In genomic region chr10:119291223-119291900, GRCh38 we compare ENCODE assay signal across 15 cellular contexts.
DNase-seq lines count a peak whose midpoint lies in the region; ATAC-seq and TF ChIP-seq lines count a peak whose summit lies in the region.
"Had no signal": no experiment of that assay in that cellular context is flagged by ENCODE, and none has a peak within 500 bp of the region (broad histone marks: within the 10 kb centered on the region; RNA-seq: fewer than 3 reads in every experiment).

No MANE protein-coding gene starts in this region.

- H3K4me1 ChIP-seq in IMR-90 (ENCODE audit: control insufficient read depth, insufficient read depth, low read length) (peaks cover 13% of the 10 kb centered on the region), gastrocnemius medialis (peaks cover 13 to 31% of the 10 kb centered on the region in 2 donors), mesendoderm (ENCODE audit: control insufficient read depth, low read depth, low read length) (peaks cover 2% of the 10 kb centered on the region)
- H3K4me1 ChIP-seq: colonic mucosa had no signal

- no peak overlapping the region for H3K23ac ChIP-seq in IMR-90 (ENCODE audit: low read depth, low read length)
- H3K23ac ChIP-seq in mesendoderm (ENCODE audit: low read length) = no peak overlapping the region

- H3K4me2 ChIP-seq in IMR-90 (ENCODE audit: low read depth, low read length) (no peak overlapping the region), mesendoderm (ENCODE audit: low read length) (no peak overlapping the region)

- no peak for TF ChIP-seq RAD21 in IMR-90 (IDR thresholded peaks at IDR 0.05; ENCODE audit: low read length)

- H3K4ac ChIP-seq in IMR-90 (ENCODE audit: low read depth, low read length) (no peak overlapping the region), mesendoderm (ENCODE audit: low read depth, low read length) (no peak overlapping the region)

- peaks cover 38% of the 10 kb centered on the region for H3K9me1 ChIP-seq in IMR-90 (ENCODE audit: insufficient read depth, low read length)

- H2AK5ac ChIP-seq in IMR-90 (ENCODE audit: low read depth, low read length) = no peak overlapping the region
- H2AK5ac ChIP-seq in mesendoderm (ENCODE audit: low read length) = no peak overlapping the region

- peak overlapping the region; percentile 48 for H3K27ac Mint-ChIP-seq in activated T-cell treated with anti-CD3 and anti-CD28 coated beads, Interleukin-2, amount 50 U/mL, for 24 hours
- no peak overlapping the region for H3K27ac Mint-ChIP-seq in activated T-cell treated with anti-CD3 and anti-CD28 coated beads, Interleukin-2, amount 50 U/mL, for 72 hours
- no peak overlapping the region for H3K27ac Mint-ChIP-seq in chondrocyte (ENCODE audit: unreplicated experiment)

- H4K91ac ChIP-seq in IMR-90 (ENCODE audit: insufficient read depth, low read depth, low read length) = no peak overlapping the region

- DNase-seq in activated T-cell treated with anti-CD3 and anti-CD28 coated beads, Interleukin-2, amount 50 U/mL, for 24 hours = no peak
- DNase-seq in activated T-cell treated with anti-CD3 and anti-CD28 coated beads, Interleukin-2, amount 50 U/mL, for 72 hours = no peak
- no peak for DNase-seq in IMR-90
- DNase-seq in chondrocyte (ENCODE audit: low spot score) = peak; percentile 55
- DNase-seq in gastrocnemius medialis = no peak
- no peak for DNase-seq in kidney tubule cell (ENCODE audit: low spot score)
- DNase-seq in mesendoderm = no peak
- no peak for DNase-seq in NCI-H510A treated with DMSO at 0.1 percent for 48 hours (lab: John Stamatoyannopoulos, UW)
- DNase-seq: activated T-cell treated with anti-CD3 and anti-CD28 coated beads for 4 hours, colonic mucosa, head of caudate nucleus, NCI-H1694 treated with DMSO at 0.1 percent for 48 hours, NCI-H446, OCI-M1 had no signal

- intact Hi-C loops in IMR-90 (cut with micrococcal nuclease) = no loop called here
- intact Hi-C loops in gastrocnemius medialis (cut with DNase I; ENCODE audit: low total_unique reads) = no loop called here

- no peak overlapping the region for H2BK5ac ChIP-seq in IMR-90 (ENCODE audit: low read depth, low read length, poor library complexity, severe bottlenecking)
- H2BK5ac ChIP-seq in mesendoderm (ENCODE audit: low read length) = no peak overlapping the region

- no peaks in the 10 kb centered on the region for H3K27me3 ChIP-seq in IMR-90 (ENCODE audit: control insufficient read depth, insufficient read depth, low read length)
- no peaks in the 10 kb centered on the region for H3K27me3 ChIP-seq in gastrocnemius medialis
- H3K27me3 ChIP-seq in mesendoderm (ENCODE audit: insufficient read depth, low read length, poor library complexity) = no peaks in the 10 kb centered on the region
- H3K27me3 ChIP-seq: colonic mucosa, tibial nerve had no signal

- no peak for TF ChIP-seq CTCF in IMR-90 (conservative IDR thresholded peaks at IDR 0.05; ENCODE audit: low read depth, low read length)
- no peak for TF ChIP-seq CTCF in chondrocyte (IDR thresholded peaks at IDR 0.05)
- TF ChIP-seq CTCF in gastrocnemius medialis (IDR thresholded peaks at IDR 0.05 in 4 of 5, conservative IDR thresholded peaks at IDR 0.05 in 1 of 5) = no peak

- no peak overlapping the region for H2AFZ ChIP-seq in IMR-90 (replicated peaks; ENCODE audit: low read length, poor library complexity)

- H2AK9ac ChIP-seq in IMR-90 (replicated peaks; ENCODE audit: low read depth, low read length, poor library complexity) = peak overlapping the region; percentile 11

- peaks cover 4% of the 10 kb centered on the region for H3K36me3 Mint-ChIP-seq in activated T-cell treated with anti-CD3 and anti-CD28 coated beads, Interleukin-2, amount 50 U/mL, for 24 hours (ENCODE audit: low read depth)
- peaks cover 1 to 3% of the 10 kb centered on the region in 2 donors for H3K36me3 Mint-ChIP-seq in activated T-cell treated with anti-CD3 and anti-CD28 coated beads, Interleukin-2, amount 50 U/mL, for 72 hours (ENCODE audit: insufficient read depth in 2 of 2)
- peaks cover 3% of the 10 kb centered on the region for H3K36me3 Mint-ChIP-seq in chondrocyte (ENCODE audit: low read depth)

- H3K4me1 Mint-ChIP-seq in activated T-cell treated with anti-CD3 and anti-CD28 coated beads, Interleukin-2, amount 50 U/mL, for 24 hours (ENCODE audit: low read depth) = peaks cover 63% of the 10 kb centered on the region
- H3K4me1 Mint-ChIP-seq in activated T-cell treated with anti-CD3 and anti-CD28 coated beads, Interleukin-2, amount 50 U/mL, for 72 hours (ENCODE audit: low read depth) = peaks cover 64% of the 10 kb centered on the region
- H3K4me1 Mint-ChIP-seq in chondrocyte (ENCODE audit: low read depth) = peaks cover 27% of the 10 kb centered on the region

- no peak for ATAC-seq in activated T-cell treated with anti-CD3 and anti-CD28 coated beads, Interleukin-2, amount 50 U/mL, for 72 hours (replicated peaks in 1 of 2)
- ATAC-seq in IMR-90 (ENCODE audit: low read depth) = no peak
- no peak for ATAC-seq in gastrocnemius medialis

- dilution Hi-C loops in IMR-90 (cut with HindIII; ENCODE audit: low sequenced_read_pairs, unreplicated experiment) = no loop called here

- no CpG with 5 or more reads among the region's 6 CpGs for WGBS in IMR-90 (ENCODE audit: extremely low coverage in 2 of 2, insufficient read length in 1 of 2), 2 experiments
- WGBS in mesendoderm (ENCODE audit: extremely low coverage, insufficient coverage, low lambda C conversion rate) = no CpG with 5 or more reads among the region's 6 CpGs

- H2BK120ac ChIP-seq in IMR-90 (ENCODE audit: low read depth, low read length) (no peak overlapping the region), mesendoderm (ENCODE audit: low read depth, low read length) (no peak overlapping the region)

- no TSS peak for BruUV-seq in IMR-90 (replicated peaks; lab: Mats Ljungman, UMichigan)

- no peak overlapping the region for H3K14ac ChIP-seq in IMR-90 (replicated peaks; ENCODE audit: low read depth, low read length)

- H3K27ac ChIP-seq in IMR-90 (ENCODE audit: insufficient read depth, low read length) (no peak overlapping the region), gastrocnemius medialis (peak overlapping the region; percentile 41 to 76 (median 60)), mesendoderm (ENCODE audit: low read depth, low read length) (no peak overlapping the region)
- H3K27ac ChIP-seq: colonic mucosa had no signal

- no peak overlapping the region for H3K56ac ChIP-seq in IMR-90 (ENCODE audit: extremely low read depth, insufficient read depth, low read length)
- H3K56ac ChIP-seq in mesendoderm (ENCODE audit: low read length) = no peak overlapping the region

- no peaks in the 10 kb centered on the region for H3K79me2 ChIP-seq in mesendoderm (ENCODE audit: control insufficient read depth, insufficient read depth, low read length)

- POLR2A ChIA-PET in IMR-90 (lab: Charles Lee; ENCODE audit: unreplicated experiment) = no interaction called here

- H3K9me3 ChIP-seq in IMR-90 (ENCODE audit: control insufficient read depth, insufficient read depth, low read length) (peaks cover 3% of the 10 kb centered on the region; the same call in 1 of the 2 replicates), gastrocnemius medialis (no peaks in the 10 kb centered on the region)
- H3K9me3 ChIP-seq: colonic mucosa, tibial nerve had no signal

- in situ Hi-C loops in IMR-90 (cut with MboI; ENCODE audit: low sequenced_read_pairs) = no loop called here
- in situ Hi-C loops in gastrocnemius medialis (cut with MboI; ENCODE audit: low sequenced_read_pairs in 4 of 4) = no loop called here

- H3K18ac ChIP-seq in IMR-90 (ENCODE audit: low read depth, low read length) (no peak overlapping the region), mesendoderm (ENCODE audit: low read length) (no peak overlapping the region)

- H4K5ac ChIP-seq in IMR-90 (ENCODE audit: low read depth, low read length) (no peak overlapping the region), mesendoderm (ENCODE audit: low read length) (no peak overlapping the region)

- H3K9me3 Mint-ChIP-seq in activated T-cell treated with anti-CD3 and anti-CD28 coated beads, Interleukin-2, amount 50 U/mL, for 24 hours = no peaks in the 10 kb centered on the region
- no peaks in the 10 kb centered on the region for H3K9me3 Mint-ChIP-seq in activated T-cell treated with anti-CD3 and anti-CD28 coated beads, Interleukin-2, amount 50 U/mL, for 72 hours
- H3K9me3 Mint-ChIP-seq in chondrocyte (ENCODE audit: low read depth) = no peaks in the 10 kb centered on the region

- CTCF ChIA-PET in IMR-90 (lab: Yijun Ruan, JAX) = no interaction called here

- H2BK15ac ChIP-seq in IMR-90 (ENCODE audit: low read depth, low read length) (no peak overlapping the region), mesendoderm (replicated peaks; ENCODE audit: low read depth) (no peak overlapping the region)

- no peak overlapping the region for H2BK20ac ChIP-seq in IMR-90 (ENCODE audit: low read depth, low read length)

- peaks cover 85% of the 10 kb centered on the region for H4K20me1 ChIP-seq in IMR-90 (ENCODE audit: insufficient read depth, low read length)

- H3K36me3 ChIP-seq in IMR-90 (ENCODE audit: control insufficient read depth, insufficient read depth, low read length) (peaks cover 21% of the 10 kb centered on the region), gastrocnemius medialis (no peaks in the 10 kb centered on the region), mesendoderm (ENCODE audit: control insufficient read depth, insufficient read depth, low read length) (no peaks in the 10 kb centered on the region)
- H3K36me3 ChIP-seq: colonic mucosa had no signal

- H4K8ac ChIP-seq in IMR-90 (ENCODE audit: low read depth in 2 of 2, low read length in 2 of 2) = no peak overlapping the region
- no peak overlapping the region for H4K8ac ChIP-seq in mesendoderm (ENCODE audit: low read depth, low read length)

- H3K9ac ChIP-seq in IMR-90 (ENCODE audit: low read depth, low read length) (no peak overlapping the region), mesendoderm (ENCODE audit: low read length) (no peak overlapping the region)

- no peak overlapping the region for H3K4me3 Mint-ChIP-seq in activated T-cell treated with anti-CD3 and anti-CD28 coated beads, Interleukin-2, amount 50 U/mL, for 24 hours
- no peak overlapping the region for H3K4me3 Mint-ChIP-seq in activated T-cell treated with anti-CD3 and anti-CD28 coated beads, Interleukin-2, amount 50 U/mL, for 72 hours
- H3K4me3 Mint-ChIP-seq in chondrocyte (ENCODE audit: unreplicated experiment) = no peak overlapping the region

- H3K4me3 ChIP-seq in IMR-90 (ENCODE audit: insufficient read depth, low read depth, low read length) = no peak overlapping the region
- no peak overlapping the region for H3K4me3 ChIP-seq in gastrocnemius medialis
- no peak overlapping the region for H3K4me3 ChIP-seq in mesendoderm (ENCODE audit: low read length)
- H3K4me3 ChIP-seq: colonic mucosa, tibial nerve had no signal

- H3K79me1 ChIP-seq in IMR-90 (ENCODE audit: low read depth in 1 of 2, low read length in 2 of 2) (peaks cover 57 to 84% of the 10 kb centered on the region in 2 experiments), mesendoderm (ENCODE audit: low read length) (no peaks in the 10 kb centered on the region)

- H3K27me3 Mint-ChIP-seq in activated T-cell treated with anti-CD3 and anti-CD28 coated beads, Interleukin-2, amount 50 U/mL, for 24 hours = no peaks in the 10 kb centered on the region
- no peaks in the 10 kb centered on the region for H3K27me3 Mint-ChIP-seq in activated T-cell treated with anti-CD3 and anti-CD28 coated beads, Interleukin-2, amount 50 U/mL, for 72 hours (ENCODE audit: low read depth)
- H3K27me3 Mint-ChIP-seq in chondrocyte (ENCODE audit: low read depth) = no peaks in the 10 kb centered on the region

- TF ChIP-seq POLR2A in IMR-90 (IDR thresholded peaks at IDR 0.05; ENCODE audit: low read depth, low read length) = no peak
- TF ChIP-seq POLR2A in gastrocnemius medialis (IDR thresholded peaks at IDR 0.05) = no peak

Comparison
In these comparisons a context has a peak if more than half of its experiments do, and no peak if none do; other contexts are left out.
1. H3K27ac ChIP-seq: peak in gastrocnemius medialis (4 of 4); none in IMR-90 (single experiment) and mesendoderm (single experiment).